Comparison of ENCODE assay signal across 10 cellular contexts in the genomic region with DNA sequence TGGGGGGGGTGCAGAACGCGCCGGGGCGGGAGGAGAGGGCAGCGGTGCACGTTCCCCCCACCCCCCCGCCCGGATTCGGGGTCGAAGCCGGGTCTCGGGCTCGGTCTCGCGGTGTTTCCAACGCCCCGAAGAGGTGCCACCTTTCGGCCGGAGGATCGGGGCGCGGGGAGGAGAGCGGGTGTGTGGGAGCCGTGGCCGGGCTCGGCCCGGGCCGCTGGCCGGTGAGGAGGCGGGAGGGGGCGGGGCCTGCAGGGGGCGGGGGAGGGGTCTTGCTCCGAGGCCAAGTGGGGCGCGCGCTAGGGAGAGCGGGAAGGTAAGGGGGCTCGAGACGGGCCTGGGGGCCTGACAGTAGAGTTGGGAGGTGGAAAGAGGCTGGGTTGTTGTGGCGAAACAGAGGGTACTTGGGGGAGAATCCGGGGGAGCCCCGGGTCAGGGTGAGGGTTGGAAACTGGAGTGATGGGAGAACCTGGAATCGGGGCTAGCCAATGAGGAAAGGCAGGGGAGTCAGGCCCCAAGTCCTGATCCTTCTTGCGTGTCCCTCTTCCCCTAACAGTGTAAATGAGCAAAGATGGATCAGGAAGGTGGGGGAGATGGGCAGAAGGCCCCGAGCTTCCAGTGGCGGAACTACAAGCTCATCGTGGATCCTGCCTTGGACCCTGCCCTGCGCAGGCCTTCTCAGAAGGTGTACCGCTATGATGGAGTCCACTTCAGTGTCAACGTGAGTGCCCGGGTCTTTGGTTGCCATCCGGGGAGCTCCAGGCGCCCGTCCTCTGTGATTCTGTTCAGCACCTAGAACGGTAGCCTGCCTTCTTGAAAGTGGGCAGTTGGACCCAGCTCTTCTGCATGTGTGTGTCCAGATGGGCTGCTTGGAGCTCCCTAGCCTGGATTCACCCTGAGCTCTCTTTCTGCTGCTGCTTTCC. TPM values are rescaled to one million over a fixed set of nuclear protein-coding genes. Genes with fewer than 3 reads are reported as not detected.
DNase-seq lines count a peak whose midpoint lies in the region; ATAC-seq, FAIRE-seq and TF ChIP-seq lines count a peak whose summit lies in the region.
"Had no signal": no experiment of that assay in that cellular context is flagged by ENCODE, and none has a peak within 500 bp of the region (broad histone marks: within the 10 kb centered on the region; RNA-seq: fewer than 3 reads in every experiment).

No MANE protein-coding gene starts in this region.

- TF ChIP-seq CTCF in fibroblast of villous mesenchyme (IDR thresholded peaks at IDR 0.05; ENCODE audit: insufficient read depth, low read depth, low read length) = no peak

- H3K9ac ChIP-seq in neuronal stem cell (ENCODE audit: low read depth, low read length, poor library complexity) = peak overlapping the region; percentile 96

- peak; percentile 89 for DNase-seq in DMS 273 (lab: John Stamatoyannopoulos, UW; ENCODE audit: unreplicated experiment)
- no peak for DNase-seq in DMS 273 treated with DMSO at 0.1 percent for 48 hours (lab: John Stamatoyannopoulos, UW)
- peak; percentile 62 for DNase-seq in HTR-8/SVneo (ENCODE audit: insufficient read length, low spot score)
- peak; percentile 61 for DNase-seq in activated CD4-positive, alpha-beta T cell treated with anti-CD3 and anti-CD28 coated beads, Interleukin-2, amount 50 U/mL, for 1 hour
- peak; percentile 64 for DNase-seq in fibroblast of villous mesenchyme (ENCODE audit: low read depth)
- DNase-seq in neuronal stem cell (ENCODE audit: low spot score) = peak; percentile 48
- DNase-seq in activated effector memory CD4-positive, alpha-beta T cell treated with anti-CD3 and anti-CD28 coated beads, Interleukin-2, amount 50 U/mL, for 16 hours = no peak

- H3K14ac ChIP-seq in neuronal stem cell (ENCODE audit: low read length) = no peak overlapping the region

- peak overlapping the region; percentile 100 for H3K18ac ChIP-seq in neuronal stem cell (ENCODE audit: low read length)

- no peaks in the 10 kb centered on the region for H3K9me3 ChIP-seq in neuronal stem cell (replicated peaks in 1 of 2; ENCODE audit: control insufficient read depth in 2 of 2, insufficient read depth in 1 of 2, low read depth in 1 of 2, low read length in 2 of 2)

- H3K4me3 ChIP-seq in fibroblast of villous mesenchyme (ENCODE audit: low read depth, low read length) (peak overlapping the region; percentile 93), neuronal stem cell (ENCODE audit: low read length in 2 of 2) (peak overlapping the region; percentile 78 to 91)

- no peak overlapping the region for H3K4ac ChIP-seq in neuronal stem cell (ENCODE audit: low read length)

- H3K4me2 ChIP-seq in neuronal stem cell (ENCODE audit: insufficient read depth, low read length, poor library complexity, severe bottlenecking) = peak overlapping the region; percentile 75

- no peaks in the 10 kb centered on the region for H3K27me3 ChIP-seq in neuronal stem cell (ENCODE audit: control insufficient read depth in 3 of 3, insufficient read depth in 3 of 3, low read depth in 1 of 3, low read length in 3 of 3)

- peak overlapping the region; percentile 99 for H3K27ac ChIP-seq in neuronal stem cell (replicated peaks; ENCODE audit: low read length)

- H3K23ac ChIP-seq in neuronal stem cell (ENCODE audit: low read depth, low read length, poor library complexity) = no peak overlapping the region

- H3K4me1 ChIP-seq in neuronal stem cell (ENCODE audit: control insufficient read depth in 2 of 2, insufficient read depth in 1 of 2, low read depth in 1 of 2, low read length in 2 of 2) = peaks cover 9% of the 10 kb centered on the region in 2 donors

- no peak overlapping the region for H4K8ac ChIP-seq in neuronal stem cell (ENCODE audit: low read depth, low read length)

- no CpG with 5 or more reads among the region's 55 CpGs for WGBS in neuronal stem cell (ENCODE audit: extremely low coverage in 2 of 2, insufficient read length in 2 of 2, insufficient replicate concordance in 1 of 2), 2 donors

- H3K79me1 ChIP-seq in neuronal stem cell (ENCODE audit: low read depth, low read length) = peaks cover 13% of the 10 kb centered on the region

- H2BK15ac ChIP-seq in neuronal stem cell (ENCODE audit: low read length) = no peak overlapping the region

- no peak overlapping the region for H2BK5ac ChIP-seq in neuronal stem cell (ENCODE audit: low read length)

- H2BK12ac ChIP-seq in neuronal stem cell (ENCODE audit: low read length) = no peak overlapping the region

- peaks cover 38 to 49% of the 10 kb centered on the region in 2 donors for H3K36me3 ChIP-seq in neuronal stem cell (replicated peaks in 1 of 2; ENCODE audit: control insufficient read depth in 2 of 2, insufficient read depth in 2 of 2, low read length in 2 of 2)

- FAIRE-seq in HTR-8/SVneo (lab: Jason Lieb, UNC) = no peak
- FAIRE-seq: A204.1, endometrium had no signal

- no peak overlapping the region for H4K91ac ChIP-seq in neuronal stem cell (ENCODE audit: low read depth, low read length, poor library complexity)

- H2AFZ ChIP-seq in neuronal stem cell (ENCODE audit: low read length) = peak overlapping the region; percentile 98

- peak overlapping the region; percentile 59 for H2AK5ac ChIP-seq in neuronal stem cell (ENCODE audit: low read depth, low read length)

- peak; percentile 31 for ATAC-seq in GM21390 (IDR thresholded peaks at IDR 0.05; ENCODE audit: unreplicated experiment)

- H2BK120ac ChIP-seq in neuronal stem cell (ENCODE audit: low read depth, low read length) = no peak overlapping the region

RNA-seq across cellular contexts. Expression of a gene that starts 0.9 kb away (rescaled TPM):
- total RNA-seq in fibroblast of villous mesenchyme = 3.5 and 8.1 TPM in 2 replicates
- 16.0 TPM for polyA plus RNA-seq in neuronal stem cell (2013, experiment 1 of 2)
- 15.3 TPM for polyA plus RNA-seq in neuronal stem cell (2013, experiment 2 of 2)

RNA-seq across cellular contexts. Expression of a gene that starts 9.6 kb away (rescaled TPM):
- 43.6 and 45.7 TPM in 2 replicates for total RNA-seq in fibroblast of villous mesenchyme
- 16.7 TPM for polyA plus RNA-seq in neuronal stem cell (2013, experiment 1 of 2)
- 16.5 TPM for polyA plus RNA-seq in neuronal stem cell (2013, experiment 2 of 2)

RNA-seq across cellular contexts. Expression of a gene that starts 26.6 kb away (rescaled TPM):
- 24.8 and 26.8 TPM in 2 replicates for total RNA-seq in fibroblast of villous mesenchyme
- 0.73 TPM for polyA plus RNA-seq in neuronal stem cell (2013, experiment 1 of 2)
- polyA plus RNA-seq in neuronal stem cell (2013, experiment 2 of 2) = 0.64 TPM

RNA-seq across cellular contexts. Expression of a gene that starts 35.1 kb away (rescaled TPM):
- 26.8 and 29.3 TPM in 2 replicates for total RNA-seq in fibroblast of villous mesenchyme
- polyA plus RNA-seq in neuronal stem cell (2013, experiment 1 of 2) = 60.7 TPM
- 57.8 TPM for polyA plus RNA-seq in neuronal stem cell (2013, experiment 2 of 2)

RNA-seq across cellular contexts. Expression of a gene that starts 52.0 kb away (rescaled TPM):
- total RNA-seq in fibroblast of villous mesenchyme = 2.2 and 2.6 TPM in 2 replicates
- 11.9 TPM for polyA plus RNA-seq in neuronal stem cell (2013, experiment 1 of 2)
- polyA plus RNA-seq in neuronal stem cell (2013, experiment 2 of 2) = 10.7 TPM

Comparison
In these comparisons a context has a peak if more than half of its experiments do, and no peak if none do; other contexts are left out.
1. DNase-seq: peak in DMS 273 (single experiment), HTR-8/SVneo (single experiment), activated CD4-positive, alpha-beta T cell treated with anti-CD3 and anti-CD28 coated beads, Interleukin-2, amount 50 U/mL, for 1 hour (single experiment), fibroblast of villous mesenchyme (single experiment) and neuronal stem cell (single experiment); none in DMS 273 treated with DMSO at 0.1 percent for 48 hours (single experiment) and activated effector memory CD4-positive, alpha-beta T cell treated with anti-CD3 and anti-CD28 coated beads, Interleukin-2, amount 50 U/mL, for 16 hours (single experiment).